In the genomic region with DNA sequence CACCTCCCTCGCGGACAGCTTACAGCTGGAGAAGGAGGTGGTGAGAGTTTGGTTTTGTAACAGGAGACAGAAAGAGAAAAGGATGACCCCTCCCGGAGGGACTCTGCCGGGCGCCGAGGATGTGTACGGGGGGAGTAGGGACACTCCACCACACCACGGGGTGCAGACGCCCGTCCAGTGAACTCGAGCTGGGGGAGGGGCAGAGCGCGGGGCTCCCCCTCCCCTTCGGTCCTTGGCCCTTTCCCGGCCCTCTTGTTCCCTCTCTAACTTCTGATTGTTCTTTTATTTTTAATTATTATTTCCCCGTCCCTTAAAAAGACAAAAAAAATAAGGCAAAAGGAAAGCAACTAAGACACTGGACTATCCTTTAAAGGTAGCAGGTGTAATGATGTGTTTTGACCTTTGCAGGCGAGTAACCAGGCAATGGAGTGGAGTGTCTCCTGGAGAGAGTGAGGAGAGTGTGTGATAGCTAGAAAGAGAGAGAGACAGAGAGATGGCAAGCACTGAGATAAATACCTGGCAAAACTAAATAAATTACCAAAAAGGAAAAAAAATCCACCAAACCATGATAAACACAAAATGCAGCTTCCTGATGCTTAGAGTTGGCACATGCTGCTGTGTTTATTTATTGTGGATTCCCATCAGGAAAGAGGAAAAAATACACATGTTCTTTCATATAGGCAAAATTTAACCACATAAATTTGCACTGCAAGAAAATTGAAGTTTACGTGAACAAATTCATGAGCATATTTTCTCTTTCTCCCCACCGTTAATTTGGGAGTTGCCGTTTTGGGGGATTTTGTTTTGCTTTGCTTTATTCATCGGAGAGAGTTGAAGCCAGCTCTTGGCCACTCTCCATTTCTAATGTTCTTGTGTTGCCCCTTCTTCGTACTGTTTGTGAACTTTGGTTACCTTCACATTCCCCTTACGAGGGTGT, we compare ENCODE assay signal across 10 cellular contexts. TPM values are rescaled to one million over a fixed set of nuclear protein-coding genes. Genes with fewer than 3 reads are reported as not detected.
DNase-seq lines count a peak whose midpoint lies in the region; ATAC-seq and TF ChIP-seq lines count a peak whose summit lies in the region.
"Had no signal": no experiment of that assay in that cellular context is flagged by ENCODE, and none has a peak within 500 bp of the region (broad histone marks: within the 10 kb centered on the region; RNA-seq: fewer than 3 reads in every experiment).

No MANE protein-coding gene starts in this region.

- TF ChIP-seq EP300 in tibial nerve (IDR thresholded peaks at IDR 0.05) = peak in 1 of 2 donors; percentile 9

- H3K36me3 ChIP-seq in cardiac muscle cell (no peaks in the 10 kb centered on the region), iPS-20b (ENCODE audit: insufficient read depth, low read depth, low read length) (no peaks in the 10 kb centered on the region), tibial nerve (no peaks in the 10 kb centered on the region), Peyer's patch (no peaks in the 10 kb centered on the region)

- intact Hi-C loops in left ventricle myocardium superior (cut with micrococcal nuclease) = no loop called here

- TF ChIP-seq POLR2A in tibial nerve (IDR thresholded peaks at IDR 0.05) (no peak), Peyer's patch (IDR thresholded peaks at IDR 0.05) (no peak)

- DNase-seq in cardiac muscle cell (ENCODE audit: low read depth in 1 of 2, low spot score in 1 of 2) = no peak
- DNase-seq in left ventricle myocardium superior = no peak
- peak; percentile 45 for DNase-seq in OCI-M1 (lab: John Stamatoyannopoulos, UW)
- DNase-seq in tibial nerve (ENCODE audit: low spot score in 2 of 2) = no peak
- DNase-seq in SHP77 treated with DMSO at 0.1 percent for 48 hours (lab: John Stamatoyannopoulos, UW) = no peak
- DNase-seq in Peyer's patch = no peak
- DNase-seq: activated CD4-positive, CD25-positive, alpha-beta regulatory T cell treated with anti-CD3 and anti-CD28 coated beads, Interleukin-2, amount 50 U/mL, for 72 hours; mammary epithelial cell had no signal

- H3K27me3 ChIP-seq in cardiac muscle cell = peaks cover 92% of the 10 kb centered on the region
- H3K27me3 ChIP-seq in iPS-20b (ENCODE audit: insufficient read depth, low read length) = peaks cover 92% of the 10 kb centered on the region
- peaks cover 0 to 84% of the 10 kb centered on the region in 2 donors for H3K27me3 ChIP-seq in tibial nerve
- peaks cover 0 to 52% of the 10 kb centered on the region in 2 donors for H3K27me3 ChIP-seq in Peyer's patch

- H3K9me3 ChIP-seq in cardiac muscle cell (ENCODE audit: low read depth) = no peaks in the 10 kb centered on the region
- no peaks in the 10 kb centered on the region for H3K9me3 ChIP-seq in iPS-20b (ENCODE audit: insufficient read depth, low read depth, low read length)
- no peaks in the 10 kb centered on the region for H3K9me3 ChIP-seq in tibial nerve
- H3K9me3 ChIP-seq in Peyer's patch = peaks cover 0 to 9% (median 0%) of the 10 kb centered on the region in 4 donors

- TF ChIP-seq CTCF in cardiac muscle cell (IDR thresholded peaks at IDR 0.05; ENCODE audit: low read depth, low read length) (no peak), tibial nerve (IDR thresholded peaks at IDR 0.05) (no peak), Peyer's patch (IDR thresholded peaks at IDR 0.05) (no peak)

- peak overlapping the region; percentile 39 for H3K9ac ChIP-seq in iPS-20b (ENCODE audit: low read depth, low read length)

- H3K27ac ChIP-seq in cardiac muscle cell (no peak overlapping the region), iPS-20b (ENCODE audit: low read length) (no peak overlapping the region), tibial nerve (peak overlapping the region; percentile 36 to 90 (median 71)), Peyer's patch (no peak overlapping the region)

- 4 to 6% methylated on average over 23 of the region's 23 CpGs for WGBS in tibial nerve, 2 donors

- H3K4me3 ChIP-seq in cardiac muscle cell (peak overlapping the region; percentile 55), iPS-20b (ENCODE audit: low read length) (peak overlapping the region; percentile 64), tibial nerve (peak overlapping the region; percentile 38 to 67 (median 59)), Peyer's patch (peak overlapping the region in 1 of 4 donors; percentile 61)

- ATAC-seq in left ventricle myocardium superior = no peak
- ATAC-seq in HG03571 (IDR thresholded peaks at IDR 0.05; ENCODE audit: unreplicated experiment) = no peak

- H3K4me1 ChIP-seq in cardiac muscle cell (ENCODE audit: low read depth) = peaks cover 16% of the 10 kb centered on the region
- peaks cover 8% of the 10 kb centered on the region for H3K4me1 ChIP-seq in iPS-20b (ENCODE audit: insufficient read depth, low read length)
- peaks cover 0 to 50% (median 25%) of the 10 kb centered on the region in 4 donors for H3K4me1 ChIP-seq in tibial nerve
- peaks cover 2 to 48% (median 15%) of the 10 kb centered on the region in 4 donors for H3K4me1 ChIP-seq in Peyer's patch

RNA-seq across cellular contexts. Expression of gene POU3F2, which starts 1.9 kb away (rescaled TPM):
- total RNA-seq in cardiac muscle cell (0.48 and 1.3 TPM in 2 replicates), left ventricle myocardium superior (not detected), tibial nerve (1 to 10 TPM; 1.8 to 4.4 (median 3.6) TPM), Peyer's patch (not detected)
- 0.12 and 0.32 TPM in 2 replicates for polyA plus RNA-seq in cardiac muscle cell
- total RNA-seq: mammary epithelial cell had no signal
- polyA plus RNA-seq: mammary epithelial cell had no signal

Comparison
In these comparisons a context has a peak if more than half of its experiments do, and no peak if none do; other contexts are left out.
1. H3K27ac ChIP-seq: peak in tibial nerve (4 of 4); none in cardiac muscle cell (single experiment), iPS-20b (single experiment) and Peyer's patch (0 of 4).